In the genomic region with DNA sequence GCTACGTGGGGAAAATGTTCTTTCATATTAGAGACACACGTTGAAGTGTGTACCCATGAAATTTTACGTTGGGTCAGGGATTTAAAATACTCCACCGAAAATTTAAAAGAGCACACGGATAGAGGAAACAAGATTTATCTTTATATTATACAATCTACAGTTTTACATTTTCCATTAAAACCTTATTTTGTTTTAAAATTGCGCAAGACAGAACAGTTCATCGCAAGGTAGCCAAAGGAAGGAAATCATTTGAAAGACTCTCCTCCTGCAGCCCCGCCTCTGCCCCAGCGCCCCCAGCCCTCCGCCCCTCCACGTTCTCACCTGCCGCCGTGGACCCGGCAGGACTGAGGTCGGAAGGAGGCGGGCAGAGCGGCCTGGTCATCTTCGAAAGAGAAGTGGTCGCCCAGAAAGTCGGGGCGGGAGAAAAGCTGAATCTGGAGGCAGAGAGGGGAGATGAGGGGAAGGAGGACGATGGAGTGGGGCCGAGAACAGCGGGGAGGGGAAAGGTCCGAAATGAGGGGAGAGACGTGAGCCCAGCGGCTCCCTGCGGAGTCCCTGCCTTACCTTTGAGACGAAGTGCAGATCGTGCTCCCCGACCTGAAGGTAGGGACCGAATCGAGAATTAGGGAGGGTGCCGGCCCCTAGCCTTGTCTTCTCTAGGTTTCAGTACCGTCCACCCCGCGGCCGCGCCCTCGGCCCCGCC, we compare ENCODE assay signal across 7 cellular contexts. TPM values are rescaled to one million over a fixed set of nuclear protein-coding genes. Genes with fewer than 3 reads are reported as not detected.
DNase-seq lines count a peak whose midpoint lies in the region; ATAC-seq and TF ChIP-seq lines count a peak whose summit lies in the region.

No MANE protein-coding gene starts in this region.

- H3K27me3 ChIP-seq in HAP-1 (ENCODE audit: low read depth) (no peaks in the 10 kb centered on the region), Panc1 (ENCODE audit: control insufficient read depth, insufficient read depth, low read length) (no peaks in the 10 kb centered on the region), prostate gland (replicated peaks; ENCODE audit: insufficient read depth) (no peaks in the 10 kb centered on the region)

- H3K4me1 ChIP-seq in HAP-1 = peaks cover 10% of the 10 kb centered on the region
- H3K4me1 ChIP-seq in Panc1 (ENCODE audit: control insufficient read depth, insufficient read depth, low read length) = no peaks in the 10 kb centered on the region
- H3K4me1 ChIP-seq in prostate gland (replicated peaks) = no peaks in the 10 kb centered on the region

- no TSS peak for BruUV-seq in Panc1 (replicated peaks; lab: Mats Ljungman, UMichigan)

- H3K27ac ChIP-seq in Panc1 (ENCODE audit: low read length) = no peak overlapping the region
- H3K27ac ChIP-seq in prostate gland = peak overlapping the region; percentile 13 to 20

- DNase-seq in HAP-1 (ENCODE audit: low spot score in 2 of 2) = no peak
- no peak for DNase-seq in Panc1 (ENCODE audit: low read depth, low spot score)
- DNase-seq in fibroblast of mammary gland (ENCODE audit: low read depth) = no peak
- DNase-seq in prostate gland (ENCODE audit: low spot score) = no peak
- DNase-seq in NCI-H446 (lab: John Stamatoyannopoulos, UW) = no peak

- CTCF ChIA-PET in Panc1 (lab: Charles Lee) = no interaction called here

- intact Hi-C loops in Panc1 (cut with micrococcal nuclease; ENCODE audit: unreplicated experiment) = no loop called here
- intact Hi-C loops in prostate gland (cut with DNase I) = no loop called here

- peak; percentile 51 for TF ChIP-seq POLR2A in prostate gland (IDR thresholded peaks at IDR 0.05)

- peak overlapping the region; percentile 42 for H3K4me3 ChIP-seq in HAP-1
- H3K4me3 ChIP-seq in Panc1 (ENCODE audit: low read depth in 2 of 2, low read length in 2 of 2) = peak overlapping the region; percentile 55 to 73
- H3K4me3 ChIP-seq in fibroblast of mammary gland (ENCODE audit: control insufficient read depth, low read depth, low read length) = peak overlapping the region; percentile 42
- peak overlapping the region; percentile 28 to 38 for H3K4me3 ChIP-seq in prostate gland

- peak; percentile 49 for ATAC-seq in Panc1
- ATAC-seq in HG03571 (IDR thresholded peaks at IDR 0.05; ENCODE audit: unreplicated experiment) = no peak
- ATAC-seq in GM18517 (IDR thresholded peaks at IDR 0.05; ENCODE audit: unreplicated experiment) = no peak

- POLR2A ChIA-PET in Panc1 (lab: Charles Lee) = no interaction called here

- H3K36me3 ChIP-seq in HAP-1 (replicated peaks) (no peaks in the 10 kb centered on the region), Panc1 (ENCODE audit: control insufficient read depth, insufficient read depth, low read length) (no peaks in the 10 kb centered on the region), prostate gland (no peaks in the 10 kb centered on the region)

- in situ Hi-C loops in HAP-1 (cut with MboI; ENCODE audit: low sequenced_read_pairs) = no loop called here
- in situ Hi-C loops in Panc1 (cut with HindIII; ENCODE audit: low pct_unique_long_range_greater_than_20kb, low sequenced_read_pairs) = no loop called here

- TF ChIP-seq CTCF in Panc1 (IDR thresholded peaks at IDR 0.05) (no peak), fibroblast of mammary gland (conservative IDR thresholded peaks at IDR 0.05; ENCODE audit: control insufficient read depth, insufficient read depth, low read depth, low read length) (no peak), prostate gland (IDR thresholded peaks at IDR 0.05) (no peak)

- WGBS in prostate gland = 3% methylated on average over 39 of the region's 41 CpGs

- H3K9me3 ChIP-seq in HAP-1 (no peaks in the 10 kb centered on the region), Panc1 (ENCODE audit: control insufficient read depth, insufficient read depth, low read depth, low read length) (no peaks in the 10 kb centered on the region), prostate gland (no peaks in the 10 kb centered on the region)

RNA-seq across cellular contexts. Expression of a gene that starts 18.0 kb away (rescaled TPM):
- total RNA-seq in Panc1 (2021; ENCODE audit: unreplicated experiment) (0.64 TPM), prostate gland (1 to 10 TPM; 3.9 to 4.8 TPM)
- 1.8 TPM for polyA plus RNA-seq in Panc1 (2012; ENCODE audit: insufficient read length)

RNA-seq across cellular contexts. Expression of a gene that starts 18.2 kb away (rescaled TPM):
- total RNA-seq in Panc1 (2021; ENCODE audit: unreplicated experiment) (1.6 TPM), prostate gland (1 to 10 TPM; 3.2 to 5.3 TPM)
- polyA plus RNA-seq in Panc1 (2012; ENCODE audit: insufficient read length) = not detected

RNA-seq across cellular contexts. Expression of a gene that starts 29.5 kb away (rescaled TPM):
- total RNA-seq in Panc1 (2021; ENCODE audit: unreplicated experiment) (23.7 TPM), prostate gland (10 to 100 TPM; 13.2 to 18.1 TPM)
- polyA plus RNA-seq in Panc1 (2012; ENCODE audit: insufficient read length) = 18.4 TPM

RNA-seq across cellular contexts. Expression of a gene that starts 36.6 kb away (rescaled TPM):
- total RNA-seq in Panc1 (2021; ENCODE audit: unreplicated experiment) (not detected), prostate gland (1 to 10 TPM in 1 of 2 donors, not detected in 1; 4.8 TPM)
- polyA plus RNA-seq in Panc1 (2012; ENCODE audit: insufficient read length) = not detected

RNA-seq across cellular contexts. Expression of a gene that starts 56.0 kb away (rescaled TPM):
- total RNA-seq in Panc1 (2021; ENCODE audit: unreplicated experiment) = 193 TPM
- 432 TPM for polyA plus RNA-seq in Panc1 (2012; ENCODE audit: insufficient read length)
- total RNA-seq in prostate gland = 10 to 100 TPM; 37.4 to 55.3 TPM
